ENCODE assay signal across 8 cellular contexts in genomic region chr7:28957064-28957821, GRCh38. TPM values are rescaled to one million over a fixed set of nuclear protein-coding genes. Genes with fewer than 3 reads are reported as not detected.
DNase-seq lines count a peak whose midpoint lies in the region; ATAC-seq and TF ChIP-seq lines count a peak whose summit lies in the region.

No MANE protein-coding gene starts in this region.

- peaks cover 38% of the 10 kb centered on the region for H3K27me3 Mint-ChIP-seq in HFFc6 (ENCODE audit: insufficient read depth)

- H2AFZ ChIP-seq in ACC112 (ENCODE audit: low read length, unreplicated experiment), result no peak overlapping the region

- H3K4me3 ChIP-seq in ACC112 (ENCODE audit: low read depth, low read length), result peak overlapping the region; percentile 60
- H3K4me3 ChIP-seq in ascending aorta, result peak overlapping the region; percentile 48 to 58
- peak overlapping the region; percentile 61 for H3K4me3 ChIP-seq in iPS-18c (ENCODE audit: insufficient read depth, low read depth, low read length)
- H3K4me3 ChIP-seq in skin epidermis, result peak overlapping the region; percentile 24 to 55 (median 42)

- H3K79me2 ChIP-seq in ACC112 (ENCODE audit: control insufficient read depth, insufficient read depth, low read length, unreplicated experiment), result no peaks in the 10 kb centered on the region

- intact Hi-C loops in ascending aorta (cut with DNase I), result loop anchor here (2.0 kb wide), 1 partner anchor 30 kb away; no protein-coding TSS in a partner anchor

- DNase-seq in HFFc6, result no peak
- peak in 1 of 2 donors; percentile 65 for DNase-seq in ascending aorta (ENCODE audit: low spot score in 2 of 2)
- no peak for DNase-seq in NAMALWA (ENCODE audit: low spot score)

- H3K9me3 Mint-ChIP-seq in HFFc6, result no peaks in the 10 kb centered on the region

- H3K4me1 ChIP-seq in ACC112 (ENCODE audit: control insufficient read depth, insufficient read depth, low read length, unreplicated experiment) (no peaks in the 10 kb centered on the region), ascending aorta (peaks cover 6 to 21% of the 10 kb centered on the region in 2 donors)

- no peaks in the 10 kb centered on the region for H3K36me3 ChIP-seq in ACC112 (ENCODE audit: insufficient read depth, low read length)
- no peaks in the 10 kb centered on the region for H3K36me3 ChIP-seq in ascending aorta

- H3K9me3 ChIP-seq in ascending aorta (no peaks in the 10 kb centered on the region), iPS-18c (ENCODE audit: control insufficient read depth, insufficient read depth, low read length) (no peaks in the 10 kb centered on the region)

- H3K27me3 ChIP-seq in ACC112 (ENCODE audit: insufficient read depth, low read length) (peaks cover 55% of the 10 kb centered on the region), ascending aorta (peaks cover 27% of the 10 kb centered on the region)

- no peak for TF ChIP-seq CTCF in HFFc6 (IDR thresholded peaks at IDR 0.05)
- no peak for TF ChIP-seq CTCF in ascending aorta (IDR thresholded peaks at IDR 0.05)

- H3K27ac ChIP-seq in ACC112 (ENCODE audit: low read depth, low read length) (no peak overlapping the region), ascending aorta (no peak overlapping the region), skin epidermis (peak overlapping the region in 9 of 21 experiments; percentile 24 to 82 (median 60))

- H3K4me3 Mint-ChIP-seq in HFFc6, result peak overlapping the region; percentile 28; the same call in 1 of the 2 replicates

- no peaks in the 10 kb centered on the region for H3K4me1 Mint-ChIP-seq in HFFc6 (ENCODE audit: low read depth)

- H3K36me3 Mint-ChIP-seq in HFFc6 (ENCODE audit: low read depth), result no peaks in the 10 kb centered on the region; the same call in 1 of the 2 replicates

- ATAC-seq in GM18519 (IDR thresholded peaks at IDR 0.05; ENCODE audit: low FRiP score, unreplicated experiment) (no peak), HG03354 (IDR thresholded peaks at IDR 0.05; ENCODE audit: poor library complexity, severe bottlenecking, unreplicated experiment) (no peak)

- H3K27ac Mint-ChIP-seq in HFFc6, result no peak overlapping the region

RNA-seq across cellular contexts. Expression of gene TRIL, which starts 0.9 kb away (rescaled TPM):
- total RNA-seq in HFFc6 (2021; fragmentation: NEBNext Ultra II Directional; extraction: Animal tissue kit (Norgen Biotek cat#: 25700)), result under 1 TPM in 2 of 6 experiments, not detected in 4; 0.07 to 0.08 TPM
- 13.5 TPM for total RNA-seq in ascending aorta

Comparison
In these comparisons a context has a peak if more than half of its experiments do, and no peak if none do; other contexts are left out.
1. RNA of gene TRIL, which starts 0.9 kb away (total RNA-seq): 13.5 TPM in ascending aorta (single experiment); 0.07 to 0.08 TPM in HFFc6; every median in the first group is over 10 times any median in the second.
2. Peak in every context shown above with its lines, with median percentiles within 50 percentile points of each other: H3K4me3 ChIP-seq.